12 cellular contexts compared by ENCODE assay signal in the genomic region with DNA sequence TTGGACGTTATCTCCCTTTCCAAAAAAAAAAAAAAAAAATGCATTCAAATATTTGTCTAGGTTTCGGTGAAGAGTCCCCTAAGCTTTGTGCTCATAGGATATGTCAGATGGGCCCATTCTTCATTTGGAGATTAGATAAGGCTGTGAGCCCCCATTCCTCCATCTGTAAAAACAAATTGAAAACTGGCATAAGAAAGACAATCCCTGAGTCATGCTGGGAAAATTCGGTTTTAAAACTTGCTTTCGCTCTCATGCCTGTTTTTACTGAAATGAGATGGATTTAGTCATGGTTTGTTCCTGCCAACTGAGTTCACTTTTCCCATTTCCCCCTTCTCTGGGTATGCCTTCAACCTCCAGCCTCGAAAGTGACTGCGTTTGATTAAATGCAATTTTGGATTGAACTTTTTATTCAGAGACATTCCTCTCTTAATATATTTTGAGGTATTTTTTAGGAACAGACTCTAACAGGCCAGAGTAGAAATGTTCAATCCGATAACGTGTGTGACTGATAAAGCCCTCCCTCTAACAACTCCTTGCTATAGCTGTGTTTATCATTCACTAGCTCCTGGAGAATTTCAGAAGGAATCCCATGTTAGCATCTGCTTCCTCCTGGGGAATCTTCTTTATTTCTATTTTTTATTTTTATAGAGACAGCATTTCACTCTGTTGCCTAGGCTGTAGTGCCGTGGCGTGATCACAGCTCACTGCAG.
DNase-seq lines count a peak whose midpoint lies in the region; ATAC-seq and TF ChIP-seq lines count a peak whose summit lies in the region.
"Had no signal": no experiment of that assay in that cellular context is flagged by ENCODE, and none has a peak within 500 bp of the region (broad histone marks: within the 10 kb centered on the region; RNA-seq: fewer than 3 reads in every experiment).

No MANE protein-coding gene starts in this region.

- H3K27ac ChIP-seq in subcutaneous abdominal adipose tissue (ENCODE audit: low read depth, low read length) = peak overlapping the region; percentile 84

- peak overlapping the region in 1 of 5 donors; percentile 6 for H3K4me3 ChIP-seq in subcutaneous abdominal adipose tissue (ENCODE audit: low read depth in 1 of 5, low read length in 5 of 5)
- H3K4me3 ChIP-seq: tibial nerve had no signal

- DNase-seq in HS-27A (ENCODE audit: low read depth) = peak; percentile 51
- no peak for DNase-seq in chondrocyte (ENCODE audit: low spot score)
- DNase-seq in iris pigment epithelial cell (ENCODE audit: low read depth) = peak; percentile 87
- no peak for DNase-seq in activated naive CD8-positive, alpha-beta T cell treated with anti-CD3 and anti-CD28 coated beads, Interleukin-2, amount 50 U/mL, for 24 hours
- DNase-seq in medulla oblongata (ENCODE audit: extremely low spot score) = no peak
- DNase-seq in kidney glomerular epithelial cell (lab: John Stamatoyannopoulos, UW) = no peak
- no peak for DNase-seq in activated T-cell treated with anti-CD3 and anti-CD28 coated beads, Interleukin-2, amount 50 U/mL, for 48 hours
- DNase-seq: DMS79, left colon, NCI-H2171 had no signal

- no peaks in the 10 kb centered on the region for H3K9me3 Mint-ChIP-seq in chondrocyte (ENCODE audit: low read depth)
- no peaks in the 10 kb centered on the region for H3K9me3 Mint-ChIP-seq in activated naive CD8-positive, alpha-beta T cell treated with anti-CD3 and anti-CD28 coated beads, Interleukin-2, amount 50 U/mL, for 24 hours

- peaks cover 7 to 47% (median 36%) of the 10 kb centered on the region in 5 donors for H3K4me1 ChIP-seq in subcutaneous abdominal adipose tissue (ENCODE audit: control insufficient read depth in 5 of 5, insufficient read depth in 5 of 5, low read length in 5 of 5)

- ATAC-seq in activated naive CD8-positive, alpha-beta T cell treated with anti-CD3 and anti-CD28 coated beads, Interleukin-2, amount 50 U/mL, for 24 hours = no peak
- ATAC-seq: left colon had no signal

- peak overlapping the region in 1 of 5 donors; percentile 27 for H3K9ac ChIP-seq in subcutaneous abdominal adipose tissue (ENCODE audit: low read length in 5 of 5)

- peak overlapping the region; percentile 60 for H3K4me3 Mint-ChIP-seq in chondrocyte (ENCODE audit: unreplicated experiment)
- no peak overlapping the region for H3K4me3 Mint-ChIP-seq in activated naive CD8-positive, alpha-beta T cell treated with anti-CD3 and anti-CD28 coated beads, Interleukin-2, amount 50 U/mL, for 24 hours

- H3K27me3 Mint-ChIP-seq in chondrocyte (ENCODE audit: low read depth) = no peaks in the 10 kb centered on the region
- H3K27me3 Mint-ChIP-seq in activated naive CD8-positive, alpha-beta T cell treated with anti-CD3 and anti-CD28 coated beads, Interleukin-2, amount 50 U/mL, for 24 hours = no peaks in the 10 kb centered on the region

- H3K27me3 ChIP-seq in subcutaneous abdominal adipose tissue (ENCODE audit: control insufficient read depth in 5 of 5, insufficient read depth in 4 of 5, low read length in 5 of 5) = no peaks in the 10 kb centered on the region
- H3K27me3 ChIP-seq: tibial nerve had no signal

- no peaks in the 10 kb centered on the region for H3K36me3 ChIP-seq in subcutaneous abdominal adipose tissue (ENCODE audit: control insufficient read depth in 5 of 5, insufficient read depth in 5 of 5, low read length in 5 of 5)
- H3K36me3 ChIP-seq: tibial nerve had no signal

- TF ChIP-seq CTCF in chondrocyte (IDR thresholded peaks at IDR 0.05) = no peak

- H3K9me3 ChIP-seq in subcutaneous abdominal adipose tissue (ENCODE audit: control insufficient read depth in 5 of 5, low read length in 5 of 5) = no peaks in the 10 kb centered on the region
- H3K9me3 ChIP-seq: tibial nerve had no signal

- H3K27ac Mint-ChIP-seq in chondrocyte (ENCODE audit: unreplicated experiment) = peak overlapping the region; percentile 95
- no peak overlapping the region for H3K27ac Mint-ChIP-seq in activated naive CD8-positive, alpha-beta T cell treated with anti-CD3 and anti-CD28 coated beads, Interleukin-2, amount 50 U/mL, for 24 hours

- no peaks in the 10 kb centered on the region for H3K36me3 Mint-ChIP-seq in chondrocyte (ENCODE audit: low read depth)
- no peaks in the 10 kb centered on the region for H3K36me3 Mint-ChIP-seq in activated naive CD8-positive, alpha-beta T cell treated with anti-CD3 and anti-CD28 coated beads, Interleukin-2, amount 50 U/mL, for 24 hours (ENCODE audit: low read depth)

- peaks cover 39% of the 10 kb centered on the region for H3K4me1 Mint-ChIP-seq in chondrocyte (ENCODE audit: low read depth)
- peaks cover 5% of the 10 kb centered on the region for H3K4me1 Mint-ChIP-seq in activated naive CD8-positive, alpha-beta T cell treated with anti-CD3 and anti-CD28 coated beads, Interleukin-2, amount 50 U/mL, for 24 hours

Comparison
In these comparisons a context has a peak if more than half of its experiments do, and no peak if none do; other contexts are left out.
1. DNase-seq: peak in HS-27A (single experiment) and iris pigment epithelial cell (single experiment); none in chondrocyte (single experiment), activated naive CD8-positive, alpha-beta T cell treated with anti-CD3 and anti-CD28 coated beads, Interleukin-2, amount 50 U/mL, for 24 hours (single experiment), medulla oblongata (single experiment), kidney glomerular epithelial cell (single experiment) and activated T-cell treated with anti-CD3 and anti-CD28 coated beads, Interleukin-2, amount 50 U/mL, for 48 hours (0 of 2).